8 cellular contexts compared by ENCODE assay signal in the genomic region with DNA sequence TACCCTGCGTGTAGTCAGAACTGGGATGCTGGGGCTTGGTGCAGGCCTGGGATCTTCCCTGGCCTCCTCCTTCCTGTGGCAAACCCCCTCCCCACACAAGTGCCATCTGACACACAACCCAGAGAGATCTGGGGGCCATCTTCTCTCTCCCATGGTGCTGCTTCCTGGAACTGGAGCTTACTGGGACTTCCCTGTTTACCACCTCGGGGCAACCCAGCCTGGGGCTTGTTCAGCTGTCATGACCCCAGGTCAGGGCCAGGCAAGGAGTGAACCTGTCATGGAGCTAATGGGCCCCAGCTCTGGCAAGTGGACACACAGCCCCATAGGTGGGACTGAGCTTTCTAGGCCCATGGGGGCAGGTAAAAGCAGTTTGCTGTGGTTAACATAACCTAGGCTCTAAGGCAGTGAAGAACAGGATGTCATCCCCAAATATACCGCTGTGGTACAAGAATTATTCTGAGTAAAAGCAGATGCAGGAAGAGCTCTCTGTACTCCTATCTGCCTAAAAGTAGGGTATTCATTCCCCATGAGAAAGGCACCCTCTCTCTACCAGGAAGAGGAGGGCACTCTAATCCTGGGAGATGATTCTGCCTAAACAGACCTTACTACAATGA. TPM values are rescaled to one million over a fixed set of nuclear protein-coding genes. Genes with fewer than 3 reads are reported as not detected.
A peak's percentile ranks its signal among the peaks of the same experiment; 100 is the strongest.
DNase-seq lines count a peak whose midpoint lies in the region; ATAC-seq and TF ChIP-seq lines count a peak whose summit lies in the region.

No MANE protein-coding gene starts in this region.

- H3K9ac ChIP-seq in SU-DHL-6 (ENCODE audit: low read length) (peak overlapping the region; percentile 100), fibroblast of lung (ENCODE audit: insufficient read depth, low read length) (no peak overlapping the region)

- no peak for TF ChIP-seq POLR2A in esophagus squamous epithelium (IDR thresholded peaks at IDR 0.05)

- H3K4me2 ChIP-seq in SU-DHL-6 (ENCODE audit: low read depth, low read length, poor library complexity, severe bottlenecking) (peak overlapping the region; percentile 90), fibroblast of lung (ENCODE audit: extremely low read depth, insufficient read depth, low read length) (peak overlapping the region; percentile 93)

- no peaks in the 10 kb centered on the region for H3K9me2 ChIP-seq in SU-DHL-6 (replicated peaks; ENCODE audit: insufficient read depth, low read length)

- TF ChIP-seq CTCF in SU-DHL-6 (IDR thresholded peaks at IDR 0.05; ENCODE audit: insufficient read depth, low read length, poor library complexity, severe bottlenecking) (no peak), fibroblast of lung (conservative IDR thresholded peaks at IDR 0.05 in 1 of 2, IDR thresholded peaks at IDR 0.05 in 1 of 2; ENCODE audit: low read depth in 1 of 2, low read length in 2 of 2) (no peak), esophagus squamous epithelium (IDR thresholded peaks at IDR 0.05) (no peak)

- H3K9me3 ChIP-seq in SU-DHL-6 (ENCODE audit: insufficient read depth, low read length) (no peaks in the 10 kb centered on the region), fibroblast of lung (ENCODE audit: control insufficient read depth, insufficient read depth, low read depth, low read length) (no peaks in the 10 kb centered on the region), esophagus squamous epithelium (no peaks in the 10 kb centered on the region)

- H4K20me1 ChIP-seq in SU-DHL-6 (ENCODE audit: low read depth, low read length) (peaks cover 12% of the 10 kb centered on the region; the same call in 1 of the 2 replicates), fibroblast of lung (ENCODE audit: control insufficient read depth, extremely low read depth, insufficient read depth, low read length) (no peaks in the 10 kb centered on the region)

- no peak for ATAC-seq in stimulated activated memory B cell treated with anti-CD40 and anti-IgM and Interleukin-4, amounts not matched to agents 10 μg/mL and 1 μg/mL and 100 μg/mL, for 72 hours

- no peak overlapping the region for H2AFZ ChIP-seq in SU-DHL-6 (ENCODE audit: low read depth, low read length, severe bottlenecking)
- no peak overlapping the region for H2AFZ ChIP-seq in fibroblast of lung (ENCODE audit: low read length)

- H3K9me3 Mint-ChIP-seq in activated naive CD4-positive, alpha-beta T cell treated with anti-CD3 and anti-CD28 coated beads for 36 hours = no peaks in the 10 kb centered on the region
- H3K9me3 Mint-ChIP-seq in stimulated activated memory B cell treated with anti-CD40 and anti-IgM and Interleukin-4, amounts not matched to agents 10 μg/mL and 1 μg/mL and 100 μg/mL, for 72 hours = no peaks in the 10 kb centered on the region

- H3K27me3 ChIP-seq in SU-DHL-6 (ENCODE audit: low read length) (no peaks in the 10 kb centered on the region), fibroblast of lung (ENCODE audit: control insufficient read depth, insufficient read depth, low read length) (no peaks in the 10 kb centered on the region), esophagus squamous epithelium (no peaks in the 10 kb centered on the region)

- peaks cover 29% of the 10 kb centered on the region for H3K36me3 Mint-ChIP-seq in activated naive CD4-positive, alpha-beta T cell treated with anti-CD3 and anti-CD28 coated beads for 36 hours (ENCODE audit: low read depth)
- peaks cover 44% of the 10 kb centered on the region for H3K36me3 Mint-ChIP-seq in stimulated activated memory B cell treated with anti-CD40 and anti-IgM and Interleukin-4, amounts not matched to agents 10 μg/mL and 1 μg/mL and 100 μg/mL, for 72 hours

- H3K27ac ChIP-seq in SU-DHL-6 (ENCODE audit: low read depth, low read length) (no peak overlapping the region), fibroblast of lung (ENCODE audit: insufficient read depth, low read length) (no peak overlapping the region), esophagus squamous epithelium (peak overlapping the region in 1 of 4 donors; percentile 4)

- H3K4me3 ChIP-seq in SU-DHL-6 (ENCODE audit: insufficient read depth, low read length, poor library complexity, severe bottlenecking) = no peak overlapping the region
- peak overlapping the region in 3 of 4 experiments; percentile 31 to 89 (median 86) for H3K4me3 ChIP-seq in fibroblast of lung (replicated peaks in 1 of 4; ENCODE audit: control extremely low read depth in 1 of 4, insufficient read depth in 1 of 4, low read depth in 3 of 4, low read length in 4 of 4)
- peak overlapping the region in 1 of 4 donors; percentile 5 for H3K4me3 ChIP-seq in esophagus squamous epithelium

- intact Hi-C loops in activated naive CD4-positive, alpha-beta T cell treated with anti-CD3 and anti-CD28 coated beads for 36 hours (cut with micrococcal nuclease) = loop anchor here (2.0 kb wide), 2 partner anchors 97 to 321 kb away; a partner anchor contains a TSS
- intact Hi-C loops in esophagus squamous epithelium (cut with DNase I) = no loop called here

- peak overlapping the region; percentile 87 for H3K4me3 Mint-ChIP-seq in activated naive CD4-positive, alpha-beta T cell treated with anti-CD3 and anti-CD28 coated beads for 36 hours
- peak overlapping the region; percentile 54 for H3K4me3 Mint-ChIP-seq in stimulated activated memory B cell treated with anti-CD40 and anti-IgM and Interleukin-4, amounts not matched to agents 10 μg/mL and 1 μg/mL and 100 μg/mL, for 72 hours

- WGBS in esophagus squamous epithelium, 2 donors = 66 to 90% methylated on average over 2 of the region's 3 CpGs

- H3F3A ChIP-seq in SU-DHL-6 (ENCODE audit: insufficient read depth) = no peaks in the 10 kb centered on the region

- H3K4me1 ChIP-seq in fibroblast of lung (ENCODE audit: control insufficient read depth, extremely low read depth, insufficient read depth, low read length) = peaks cover 9% of the 10 kb centered on the region
- H3K4me1 ChIP-seq in esophagus squamous epithelium = peaks cover 37 to 75% (median 49%) of the 10 kb centered on the region in 3 donors

- CTCF ChIA-PET in activated naive CD4-positive, alpha-beta T cell treated with anti-CD3 and anti-CD28 coated beads for 36 hours (lab: Charles Lee) = interaction anchor here (0.7 kb wide), 1 partner anchor 54 kb away, joined by 3 read pairs; no protein-coding TSS in a partner anchor

- peak; percentile 61 for DNase-seq in activated naive CD4-positive, alpha-beta T cell treated with anti-CD3 and anti-CD28 coated beads for 36 hours
- DNase-seq in activated naive CD4-positive, alpha-beta T cell treated with anti-CD3 and anti-CD28 coated beads, Interleukin-2, amount 50 U/mL, for 16 hours = no peak
- DNase-seq in fibroblast of lung (ENCODE audit: low read depth in 2 of 2) (no peak), NCI-H2029 (lab: John Stamatoyannopoulos, UW) (no peak), esophagus squamous epithelium (lab: John Stamatoyannopoulos, UW) (no peak), dedifferentiated amniotic fluid mesenchymal stem cell (ENCODE audit: extremely low spot score) (no peak)

- peak overlapping the region; percentile 11 for H3K27ac Mint-ChIP-seq in activated naive CD4-positive, alpha-beta T cell treated with anti-CD3 and anti-CD28 coated beads for 36 hours
- no peak overlapping the region for H3K27ac Mint-ChIP-seq in stimulated activated memory B cell treated with anti-CD40 and anti-IgM and Interleukin-4, amounts not matched to agents 10 μg/mL and 1 μg/mL and 100 μg/mL, for 72 hours

- H3K27me3 Mint-ChIP-seq in activated naive CD4-positive, alpha-beta T cell treated with anti-CD3 and anti-CD28 coated beads for 36 hours (ENCODE audit: low read depth) = no peaks in the 10 kb centered on the region
- H3K27me3 Mint-ChIP-seq in stimulated activated memory B cell treated with anti-CD40 and anti-IgM and Interleukin-4, amounts not matched to agents 10 μg/mL and 1 μg/mL and 100 μg/mL, for 72 hours = no peaks in the 10 kb centered on the region

- H3K36me3 ChIP-seq in SU-DHL-6 (ENCODE audit: low read length) = no peaks in the 10 kb centered on the region
- peaks cover 6% of the 10 kb centered on the region for H3K36me3 ChIP-seq in fibroblast of lung (ENCODE audit: control insufficient read depth, insufficient read depth, low read length)
- H3K36me3 ChIP-seq in esophagus squamous epithelium = peaks cover 0 to 42% (median 8%) of the 10 kb centered on the region in 3 donors

- H3K79me2 ChIP-seq in SU-DHL-6 (ENCODE audit: insufficient read depth, low read length) (peaks cover 61% of the 10 kb centered on the region), fibroblast of lung (ENCODE audit: control insufficient read depth, insufficient read depth, low read length) (peaks cover 71% of the 10 kb centered on the region)

- peaks cover 46% of the 10 kb centered on the region for H3K4me1 Mint-ChIP-seq in activated naive CD4-positive, alpha-beta T cell treated with anti-CD3 and anti-CD28 coated beads for 36 hours (ENCODE audit: low read depth)
- H3K4me1 Mint-ChIP-seq in stimulated activated memory B cell treated with anti-CD40 and anti-IgM and Interleukin-4, amounts not matched to agents 10 μg/mL and 1 μg/mL and 100 μg/mL, for 72 hours = peaks cover 77% of the 10 kb centered on the region

RNA-seq across cellular contexts. Expression of a gene that starts 2.4 kb away (rescaled TPM):
- total RNA-seq in activated naive CD4-positive, alpha-beta T cell treated with anti-CD3 and anti-CD28 coated beads for 36 hours = 10 to 100 TPM; 26.0 to 27.5 TPM
- total RNA-seq in fibroblast of lung (18.5 and 19.0 TPM in 2 replicates), esophagus squamous epithelium (10 to 100 TPM; 15.2 to 30.8 (median 20.6) TPM)
- polyA plus RNA-seq in fibroblast of lung = 6.3 and 7.3 TPM in 2 replicates
- 9.5 and 12.6 TPM in 2 replicates for polyA plus RNA-seq in fibroblast of lung (2012)
- polyA minus RNA-seq in fibroblast of lung (ENCODE audit: low replicate concordance) = 10.4 and 15.6 TPM in 2 replicates

RNA-seq across cellular contexts. Expression of a gene that starts 12.4 kb away (rescaled TPM):
- total RNA-seq in activated naive CD4-positive, alpha-beta T cell treated with anti-CD3 and anti-CD28 coated beads for 36 hours = 1 to 10 TPM; 1.0 to 1.2 TPM
- total RNA-seq in fibroblast of lung = 0.17 and 0.26 TPM in 2 replicates
- polyA plus RNA-seq in fibroblast of lung = 0.07 and 0.12 TPM in 2 replicates
- polyA plus RNA-seq in fibroblast of lung (2012) = 0.22 TPM in 2 replicates
- not detected in 2 replicates for polyA minus RNA-seq in fibroblast of lung (ENCODE audit: low replicate concordance)
- 1 to 10 TPM in 2 of 4 donors, under 1 TPM in 2; 0.13 to 3.0 (median 0.99) TPM for total RNA-seq in esophagus squamous epithelium
